19 cellular contexts compared by ENCODE assay signal in the genomic region with DNA sequence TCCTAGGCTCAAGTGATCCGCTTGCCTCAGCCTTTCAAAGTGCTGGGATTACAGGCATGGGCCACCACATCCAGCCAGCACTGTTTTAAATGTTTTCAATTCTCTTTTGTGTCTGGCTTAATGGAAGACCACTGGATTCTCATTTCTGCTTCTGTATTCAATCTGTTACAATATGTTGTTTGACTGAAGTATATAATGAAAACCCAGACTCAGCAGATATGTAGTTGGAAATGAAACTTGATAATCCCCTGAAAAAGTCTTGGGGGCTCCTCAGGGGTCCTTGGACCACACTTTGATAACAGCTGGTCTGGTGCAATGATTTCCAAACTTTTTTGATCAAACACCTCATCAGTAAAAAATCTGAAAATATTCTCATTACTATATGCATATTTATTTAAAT.
A peak's percentile ranks its signal among the peaks of the same experiment; 100 is the strongest.
DNase-seq lines count a peak whose midpoint lies in the region; TF ChIP-seq lines count a peak whose summit lies in the region.
"Had no signal": no experiment of that assay in that cellular context is flagged by ENCODE, and none has a peak within 500 bp of the region (broad histone marks: within the 10 kb centered on the region; RNA-seq: fewer than 3 reads in every experiment).

No MANE protein-coding gene starts in this region.

- no peaks in the 10 kb centered on the region for H3K27me3 ChIP-seq in vagina
- H3K27me3 ChIP-seq: BLaER1 treated with 17β-estradiol and CSF1 and Interleukin-3, amounts not matched to agents 10 nM and 100 nM had no signal

- no peak overlapping the region for H3K4me3 ChIP-seq in vagina
- H3K4me3 ChIP-seq: BLaER1 treated with 17β-estradiol and CSF1 and Interleukin-3, amounts not matched to agents 10 nM and 100 nM had no signal

- peak; percentile 8 for DNase-seq in CD1c-positive myeloid dendritic cell (ENCODE audit: extremely low spot score)
- peak; percentile 72 for DNase-seq in MV-4-11 (lab: John Stamatoyannopoulos, UW)
- no peak for DNase-seq in NOMO-1 (lab: John Stamatoyannopoulos, UW; ENCODE audit: unreplicated experiment in 2 of 2)
- DNase-seq in GF-D8 (lab: John Stamatoyannopoulos, UW): no peak
- DNase-seq in vagina (ENCODE audit: extremely low spot score in 2 of 2): no peak
- DNase-seq: 8988T; CD4-positive, alpha-beta memory T cell; CD4-positive, CD25-positive, alpha-beta regulatory T cell; CD8-positive, alpha-beta memory T cell; COR-L47; DMS 273 treated with DMSO at 0.1 percent for 48 hours; DMS153; DMS53; DMS79; DND-41; EL; GDM1 had no signal

- TF ChIP-seq POLR2A in vagina (IDR thresholded peaks at IDR 0.05): no peak

- peaks cover 0 to 6% of the 10 kb centered on the region in 2 donors for H3K36me3 ChIP-seq in vagina

- no peak overlapping the region for H3K27ac ChIP-seq in vagina
- H3K27ac ChIP-seq: BLaER1 treated with 17β-estradiol and CSF1 and Interleukin-3, amounts not matched to agents 10 nM and 100 nM; C4-2B had no signal

- TF ChIP-seq CTCF in vagina (IDR thresholded peaks at IDR 0.05): no peak

- intact Hi-C loops in vagina (cut with DNase I): no loop called here

- no peaks in the 10 kb centered on the region for H3K4me1 ChIP-seq in vagina

- no peaks in the 10 kb centered on the region for H3K9me3 ChIP-seq in vagina
- H3K9me3 ChIP-seq: BLaER1 treated with 17β-estradiol and CSF1 and Interleukin-3, amounts not matched to agents 10 nM and 100 nM had no signal

Comparison
In these comparisons a context has a peak if more than half of its experiments do, and no peak if none do; other contexts are left out.
1. DNase-seq: peak in CD1c-positive myeloid dendritic cell (single experiment) and MV-4-11 (single experiment); none in NOMO-1 (0 of 2), GF-D8 (single experiment) and vagina (0 of 2).